9 cellular contexts compared by ENCODE assay signal in the genomic region with DNA sequence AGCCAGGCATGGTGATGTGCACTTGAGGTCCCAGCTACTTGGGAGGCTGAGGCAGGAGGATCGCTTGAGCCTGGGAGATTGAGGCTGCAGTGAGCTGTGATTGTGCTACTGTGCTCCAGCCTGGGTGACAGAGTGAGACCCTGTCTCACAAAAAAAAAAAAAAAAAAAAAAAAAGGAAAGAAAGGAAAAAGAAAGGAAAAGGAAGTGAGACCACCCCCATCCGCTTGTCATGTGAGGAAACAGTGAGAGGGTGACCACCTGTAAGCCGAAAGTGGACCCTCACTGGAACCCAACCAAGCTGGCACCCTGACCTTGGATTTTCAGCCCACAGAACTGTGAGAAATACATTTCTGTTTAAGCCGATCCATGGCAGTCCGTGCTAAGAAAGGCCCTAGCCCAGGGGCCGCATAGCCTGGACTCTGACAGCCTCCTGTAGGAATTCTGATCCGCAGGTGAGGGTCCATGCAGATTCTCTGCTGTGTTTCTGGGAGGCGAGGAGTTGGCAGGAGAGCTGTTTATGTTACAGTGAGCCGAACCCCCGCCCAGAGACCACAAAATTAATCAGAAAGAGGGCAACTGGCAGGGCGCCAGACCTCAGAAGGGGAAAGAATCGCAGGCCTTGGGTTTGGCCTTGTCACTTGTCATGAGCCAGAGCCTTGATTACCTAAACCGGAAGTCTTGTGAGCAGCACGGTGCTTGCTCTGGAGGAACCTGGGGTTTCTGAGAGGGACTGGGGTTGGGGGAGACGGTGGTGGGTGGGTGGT. TPM values are rescaled to one million over a fixed set of nuclear protein-coding genes. Genes with fewer than 3 reads are reported as not detected.
DNase-seq lines count a peak whose midpoint lies in the region; ATAC-seq and TF ChIP-seq lines count a peak whose summit lies in the region.
"Had no signal": no experiment of that assay in that cellular context is flagged by ENCODE, and none has a peak within 500 bp of the region (broad histone marks: within the 10 kb centered on the region; RNA-seq: fewer than 3 reads in every experiment).

No MANE protein-coding gene starts in this region.

- CTCF ChIA-PET in T-cell (lab: Charles Lee): interaction anchor here (0.6 to 0.7 kb wide), 2 partner anchors 9 to 16 kb away, joined by 4 read pairs; no protein-coding TSS in a partner anchor

- peak overlapping the region; percentile 79 for H3K4me3 ChIP-seq in CD4-positive, CD25-positive, alpha-beta regulatory T cell (ENCODE audit: low read depth, low read length)
- H3K4me3 ChIP-seq in adipocyte (ENCODE audit: low read length) (peak overlapping the region; percentile 97), right atrium auricular region (peak overlapping the region; percentile 98 to 99)

- no peak for TF ChIP-seq CTCF in right atrium auricular region (IDR thresholded peaks at IDR 0.05)

- H3K36me3 ChIP-seq in CD4-positive, CD25-positive, alpha-beta regulatory T cell (ENCODE audit: control insufficient read depth, insufficient read depth, low read length): peaks cover 27% of the 10 kb centered on the region
- H3K36me3 ChIP-seq in adipocyte (ENCODE audit: control insufficient read depth, insufficient read depth, low read length, severe bottlenecking) (peaks cover 29% of the 10 kb centered on the region), right atrium auricular region (peaks cover 17% of the 10 kb centered on the region)

- H3K27me3 ChIP-seq in CD4-positive, CD25-positive, alpha-beta regulatory T cell (ENCODE audit: control insufficient read depth, insufficient read depth, low read length): no peaks in the 10 kb centered on the region
- no peaks in the 10 kb centered on the region for H3K27me3 ChIP-seq in adipocyte (replicated peaks; ENCODE audit: control insufficient read depth, insufficient read depth, low read length)
- no peaks in the 10 kb centered on the region for H3K27me3 ChIP-seq in right atrium auricular region

- H3K27me3 Mint-ChIP-seq in CD4-positive, CD25-positive, alpha-beta regulatory T cell: peaks cover 4% of the 10 kb centered on the region
- H3K27me3 Mint-ChIP-seq in T-cell: no peaks in the 10 kb centered on the region

- POLR2A ChIA-PET in T-cell (lab: Charles Lee): interaction anchor here (0.6 to 1.1 kb wide), 3 partner anchors 11 to 174 kb away, joined by 3 read pairs; no protein-coding TSS in a partner anchor

- DNase-seq in CD4-positive, CD25-positive, alpha-beta regulatory T cell: peak; percentile 81 to 93 (median 92)
- DNase-seq in M059J (ENCODE audit: low read depth) (peak; percentile 97), T-cell (peak; percentile 87 to 96 (median 91)), adipocyte (ENCODE audit: low read depth) (peak; percentile 81), right atrium auricular region (ENCODE audit: low spot score) (peak; percentile 87), sciatic nerve (ENCODE audit: low spot score) (peak; percentile 87)

- H3K27ac Mint-ChIP-seq in CD4-positive, CD25-positive, alpha-beta regulatory T cell: peak overlapping the region; percentile 97 to 98 (median 98)
- H3K27ac Mint-ChIP-seq in T-cell: peak overlapping the region; percentile 94 to 96

- peak overlapping the region; percentile 87 for H3K27ac ChIP-seq in CD4-positive, CD25-positive, alpha-beta regulatory T cell (ENCODE audit: insufficient read depth, low read length, poor library complexity, severe bottlenecking)
- peak overlapping the region; percentile 86 to 89 for H3K27ac ChIP-seq in right atrium auricular region

- H3K9ac ChIP-seq in adipocyte (ENCODE audit: low read length): peak overlapping the region; percentile 98

- H3K9me3 ChIP-seq in CD4-positive, CD25-positive, alpha-beta regulatory T cell (ENCODE audit: control insufficient read depth in 2 of 2, low read length in 2 of 2): no peaks in the 10 kb centered on the region
- H3K9me3 ChIP-seq in adipocyte (ENCODE audit: control insufficient read depth, low read length): no peaks in the 10 kb centered on the region
- no peaks in the 10 kb centered on the region for H3K9me3 ChIP-seq in right atrium auricular region

- H3K36me3 Mint-ChIP-seq in CD4-positive, CD25-positive, alpha-beta regulatory T cell: peaks cover 23% of the 10 kb centered on the region
- H3K36me3 Mint-ChIP-seq in T-cell: peaks cover 24% of the 10 kb centered on the region

- peak; percentile 92 for ATAC-seq in CD4-positive, CD25-positive, alpha-beta regulatory T cell (ENCODE audit: low read depth in 2 of 2)
- peak; percentile 71 for ATAC-seq in GM21529 (IDR thresholded peaks at IDR 0.05; ENCODE audit: unreplicated experiment)
- peak; percentile 87 to 90 (median 88) for ATAC-seq in T-cell (replicated peaks in 1 of 4)
- peak; percentile 71 for ATAC-seq in sciatic nerve
- no peak for ATAC-seq in HG03025 (IDR thresholded peaks at IDR 0.05; ENCODE audit: low FRiP score, unreplicated experiment)

- H3K4me3 Mint-ChIP-seq in CD4-positive, CD25-positive, alpha-beta regulatory T cell: peak overlapping the region; percentile 92 to 98 (median 96)
- H3K4me3 Mint-ChIP-seq in T-cell: peak overlapping the region; percentile 89 to 95 (median 92)

- intact Hi-C loops in sciatic nerve (cut with DNase I): no loop called here

- H3K4me1 ChIP-seq in CD4-positive, CD25-positive, alpha-beta regulatory T cell (ENCODE audit: control insufficient read depth, insufficient read depth, low read length, poor library complexity, severe bottlenecking): peaks cover 28% of the 10 kb centered on the region
- peaks cover 8% of the 10 kb centered on the region for H3K4me1 ChIP-seq in adipocyte (ENCODE audit: control insufficient read depth, insufficient read depth, low read length)
- peaks cover 0 to 21% of the 10 kb centered on the region in 2 donors for H3K4me1 ChIP-seq in right atrium auricular region

- peaks cover 0 to 67% (median 27%) of the 10 kb centered on the region in 4 donors for H3K4me1 Mint-ChIP-seq in CD4-positive, CD25-positive, alpha-beta regulatory T cell
- peaks cover 29 to 55% (median 50%) of the 10 kb centered on the region in 3 donors for H3K4me1 Mint-ChIP-seq in T-cell

- no peaks in the 10 kb centered on the region for H3K9me3 Mint-ChIP-seq in CD4-positive, CD25-positive, alpha-beta regulatory T cell
- H3K9me3 Mint-ChIP-seq in T-cell: no peaks in the 10 kb centered on the region

RNA-seq across cellular contexts. Expression of a gene that starts 0.9 kb away (rescaled TPM):
- total RNA-seq in CD4-positive, CD25-positive, alpha-beta regulatory T cell: 138 TPM
- 10 to 100 TPM; 43.8 to 48.4 (median 46.7) TPM for polyA plus RNA-seq in CD4-positive, CD25-positive, alpha-beta regulatory T cell
- 26.9 and 34.6 TPM in 2 replicates for total RNA-seq in M059J (2014; rRNA removed; shearing (Covaris generic))
- total RNA-seq in T-cell (100 to 1,000 TPM; 133 to 197 (median 155) TPM), right atrium auricular region (10 to 100 TPM; 10.6 to 13.7 TPM), sciatic nerve (46.8 TPM)

RNA-seq across cellular contexts. Expression of a gene that starts 1.0 kb away (rescaled TPM):
- total RNA-seq in CD4-positive, CD25-positive, alpha-beta regulatory T cell: 75.9 TPM
- polyA plus RNA-seq in CD4-positive, CD25-positive, alpha-beta regulatory T cell: 10 to 100 TPM in 1 of 4 donors, 1 to 10 TPM in 3; 7.7 to 10.2 (median 8.1) TPM
- 2.2 and 7.6 TPM in 2 replicates for total RNA-seq in M059J (2014; rRNA removed; shearing (Covaris generic))
- total RNA-seq in T-cell (100 to 1,000 TPM in 3 of 5 donors, 10 to 100 TPM in 2; 45.9 to 123 (median 112) TPM), right atrium auricular region (1 to 10 TPM; 2.2 to 9.0 TPM), sciatic nerve (35.9 TPM)

RNA-seq across cellular contexts. Expression of a gene that starts 41.5 kb away (rescaled TPM):
- 666 TPM for total RNA-seq in CD4-positive, CD25-positive, alpha-beta regulatory T cell
- polyA plus RNA-seq in CD4-positive, CD25-positive, alpha-beta regulatory T cell: 10 to 100 TPM; 27.6 to 33.7 (median 31.2) TPM
- total RNA-seq in M059J (2014; rRNA removed; shearing (Covaris generic)): 30.2 and 66.4 TPM in 2 replicates
- total RNA-seq in T-cell: 100 to 1,000 TPM; 433 to 628 (median 590) TPM
- 10 to 100 TPM; 27.3 to 36.8 TPM for total RNA-seq in right atrium auricular region
- 178 TPM for total RNA-seq in sciatic nerve

RNA-seq across cellular contexts. Expression of a gene that starts 49.4 kb away (rescaled TPM):
- total RNA-seq in CD4-positive, CD25-positive, alpha-beta regulatory T cell: not detected
- under 1 TPM in 2 of 4 donors, not detected in 2; 0.12 to 0.48 TPM for polyA plus RNA-seq in CD4-positive, CD25-positive, alpha-beta regulatory T cell
- total RNA-seq in M059J (2014; rRNA removed; shearing (Covaris generic)): 0.10 TPM in 1 of 2 replicates, not detected in the other
- total RNA-seq in T-cell: under 1 TPM in 2 of 5 donors, not detected in 3; 0.06 to 0.10 TPM
- total RNA-seq in right atrium auricular region: not detected
- total RNA-seq in sciatic nerve: 0.49 TPM
- total RNA-seq: T-helper 1 cell treated with Interleukin-12 subunit alpha and Interleukin-12 subunit beta and Interleukin-4 antibody, amounts not matched to agents 30 ng/mL and 1 ng/mL, for 36 hours had no signal
